8 cellular contexts compared by ENCODE assay signal in the genomic region with DNA sequence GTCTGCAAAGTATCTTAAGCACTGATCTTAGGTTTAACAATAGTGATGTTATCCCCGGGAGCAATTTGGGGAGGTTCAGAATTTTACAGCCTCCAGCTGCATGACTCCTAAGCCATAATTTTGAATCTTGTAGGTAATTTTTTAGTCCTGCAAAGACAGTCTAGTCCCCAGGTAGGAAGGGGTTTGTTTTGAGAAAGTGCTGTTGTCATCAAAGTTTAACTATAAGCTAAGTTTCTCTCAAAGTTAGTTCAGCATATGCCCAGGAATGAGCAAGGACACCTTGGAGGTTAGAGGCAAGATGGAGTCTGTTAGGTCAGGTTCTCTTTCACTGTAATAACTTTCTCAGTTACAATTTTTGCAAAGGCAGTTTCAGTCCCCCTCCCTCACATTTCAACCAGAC.
"Had no signal": no experiment of that assay in that cellular context is flagged by ENCODE, and none has a peak within 500 bp of the region (broad histone marks: within the 10 kb centered on the region; RNA-seq: fewer than 3 reads in every experiment).

No MANE protein-coding gene starts in this region.

- FAIRE-seq: HepG2, HTR-8/SVneo had no signal

- H3K9ac ChIP-seq: KMS-11 had no signal

- DNase-seq: IMR-90, Karpas-422, KBM-7, KG1 had no signal

- H3K4me2 ChIP-seq: KMS-11 had no signal

- ATAC-seq: HepG2 had no signal

- H3K27ac ChIP-seq: HL-60, KMS-11 had no signal
